9 cellular contexts compared by ENCODE assay signal in the genomic region with DNA sequence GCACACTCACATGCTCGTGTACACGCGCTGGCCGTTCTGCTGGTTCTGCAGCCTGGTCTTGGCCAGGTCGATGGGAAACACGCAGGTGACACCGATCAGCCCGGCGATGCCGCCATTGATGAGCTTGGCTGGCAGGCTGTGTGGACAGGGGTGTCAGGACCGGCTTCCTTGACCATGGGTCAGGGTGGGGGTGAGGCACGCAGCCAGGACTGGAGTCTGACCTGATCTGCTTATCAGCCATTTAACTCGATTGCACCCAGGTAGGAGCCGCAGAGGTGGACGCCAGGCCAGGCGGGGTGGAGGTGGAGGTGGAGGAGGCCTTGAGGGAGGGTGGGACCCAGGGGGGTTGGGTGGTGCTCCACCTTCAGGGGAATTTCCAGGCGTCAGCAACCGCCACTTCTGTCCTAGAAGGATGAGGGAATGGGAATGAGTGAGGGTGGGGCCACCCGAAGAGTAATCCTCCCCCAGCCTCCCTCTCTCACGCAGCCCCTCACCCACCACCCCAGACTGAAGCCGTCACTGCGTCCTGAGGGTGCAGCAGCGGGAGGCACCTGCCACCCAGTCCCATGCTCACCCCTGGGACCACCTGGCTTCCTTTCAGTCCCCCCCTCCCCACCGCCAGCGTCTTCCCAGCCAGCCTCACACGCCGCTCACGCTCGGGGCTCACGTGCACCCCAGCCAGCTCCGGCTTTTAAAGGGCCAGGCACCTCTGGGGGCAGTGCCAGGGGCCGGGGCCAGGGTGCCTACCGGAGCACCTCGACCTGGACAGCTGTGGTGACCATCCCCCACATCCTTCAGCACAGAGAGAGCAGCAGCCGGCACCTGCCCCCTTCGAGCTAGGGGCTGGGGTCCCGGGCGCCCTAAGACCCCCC. TPM values are rescaled to one million over a fixed set of nuclear protein-coding genes. Genes with fewer than 3 reads are reported as not detected.
DNase-seq lines count a peak whose midpoint lies in the region; ATAC-seq and TF ChIP-seq lines count a peak whose summit lies in the region.
"Had no signal": no experiment of that assay in that cellular context is flagged by ENCODE, and none has a peak within 500 bp of the region (broad histone marks: within the 10 kb centered on the region; RNA-seq: fewer than 3 reads in every experiment).

No MANE protein-coding gene starts in this region.

- POLR2A ChIA-PET in T-cell (lab: Charles Lee) (interaction anchor here in 1 of 2 donors (0.6 to 0.8 kb wide), 2 partner anchors 11 to 15 kb away, joined by 3 to 8 read pairs; a partner anchor contains a TSS), HEK293T (lab: Yijun Ruan, JAX) (interaction anchor here (1.8 to 2.4 kb wide), 3 partner anchors 10 to 16 kb away, joined by 8 to 12 read pairs (median 10); a partner anchor contains a TSS)

- H3K4me1 ChIP-seq in thoracic aorta (ENCODE audit: control insufficient read depth in 1 of 2, low read depth in 2 of 2): peaks cover 10 to 27% of the 10 kb centered on the region in 2 donors

- no peak for TF ChIP-seq CTCF in foreskin fibroblast (IDR thresholded peaks at IDR 0.05; ENCODE audit: low read depth, low read length)
- TF ChIP-seq CTCF in thoracic aorta (IDR thresholded peaks at IDR 0.05): no peak

- ATAC-seq in T-cell (replicated peaks in 1 of 4) (no peak), thoracic aorta (ENCODE audit: insufficient number of reproducible peaks, low FRiP score, low read depth) (no peak), GM18907 (IDR thresholded peaks at IDR 0.05; ENCODE audit: unreplicated experiment) (no peak)

- no peaks in the 10 kb centered on the region for H3K36me3 ChIP-seq in thoracic aorta

- peaks cover 7% of the 10 kb centered on the region for H3K4me1 Mint-ChIP-seq in activated CD4-positive, alpha-beta T cell treated with anti-CD3 and anti-CD28 coated beads, Interleukin-2, amount 10 ng/mL, durations not matched to agents 24 days and 14 days
- peaks cover 10 to 19% (median 16%) of the 10 kb centered on the region in 3 donors for H3K4me1 Mint-ChIP-seq in T-cell

- H3K27me3 ChIP-seq in thoracic aorta (replicated peaks; ENCODE audit: insufficient read depth): no peaks in the 10 kb centered on the region

- intact Hi-C loops in activated CD4-positive, alpha-beta T cell treated with anti-CD3 and anti-CD28 coated beads, Interleukin-2, amount 10 ng/mL, durations not matched to agents 24 days and 14 days (cut with micrococcal nuclease): loop anchor here (5.0 kb wide), 3 partner anchors 98 to 288 kb away; a partner anchor contains a TSS

- no peak overlapping the region for H3K27ac Mint-ChIP-seq in activated CD4-positive, alpha-beta T cell treated with anti-CD3 and anti-CD28 coated beads, Interleukin-2, amount 10 ng/mL, durations not matched to agents 24 days and 14 days
- no peak overlapping the region for H3K27ac Mint-ChIP-seq in T-cell

- no peaks in the 10 kb centered on the region for H3K9me3 Mint-ChIP-seq in activated CD4-positive, alpha-beta T cell treated with anti-CD3 and anti-CD28 coated beads, Interleukin-2, amount 10 ng/mL, durations not matched to agents 24 days and 14 days
- no peaks in the 10 kb centered on the region for H3K9me3 Mint-ChIP-seq in T-cell

- CTCF ChIA-PET in T-cell (lab: Charles Lee): no interaction called here
- CTCF ChIA-PET in HEK293T (lab: Yijun Ruan, JAX): interaction anchor here (0.7 kb wide), 1 partner anchor 12 kb away, joined by 4 read pairs; no protein-coding TSS in a partner anchor

- no peak overlapping the region for H3K27ac ChIP-seq in thoracic aorta

- H3K36me3 Mint-ChIP-seq in activated CD4-positive, alpha-beta T cell treated with anti-CD3 and anti-CD28 coated beads, Interleukin-2, amount 10 ng/mL, durations not matched to agents 24 days and 14 days (ENCODE audit: low read depth): peaks cover 15% of the 10 kb centered on the region
- peaks cover 3% of the 10 kb centered on the region for H3K36me3 Mint-ChIP-seq in T-cell

- H3K27me3 Mint-ChIP-seq in activated CD4-positive, alpha-beta T cell treated with anti-CD3 and anti-CD28 coated beads, Interleukin-2, amount 10 ng/mL, durations not matched to agents 24 days and 14 days: no peaks in the 10 kb centered on the region
- H3K27me3 Mint-ChIP-seq in T-cell: no peaks in the 10 kb centered on the region

- H3K4me3 ChIP-seq in foreskin fibroblast (ENCODE audit: low read depth in 1 of 2, low read length in 2 of 2) (peak overlapping the region; percentile 72 to 79), thoracic aorta (peak overlapping the region; percentile 86)

- no peaks in the 10 kb centered on the region for H3K9me3 ChIP-seq in thoracic aorta
- H3K9me3 ChIP-seq: Caco-2 had no signal

- peak overlapping the region; percentile 68 for H3K4me3 Mint-ChIP-seq in activated CD4-positive, alpha-beta T cell treated with anti-CD3 and anti-CD28 coated beads, Interleukin-2, amount 10 ng/mL, durations not matched to agents 24 days and 14 days
- peak overlapping the region; percentile 79 to 89 (median 88) for H3K4me3 Mint-ChIP-seq in T-cell

- DNase-seq in activated CD4-positive, alpha-beta T cell treated with anti-CD3 and anti-CD28 coated beads, Interleukin-2, amount 10 ng/mL, durations not matched to agents 24 days and 14 days: no peak
- no peak for DNase-seq in activated CD4-positive, alpha-beta T cell treated with anti-CD3 and anti-CD28 coated beads, Interleukin-2, amount 50 U/mL, for 4 hours
- DNase-seq in T-cell (no peak), foreskin fibroblast (peak in 1 of 2 donors; percentile 60), thoracic aorta (ENCODE audit: low spot score) (no peak), mesenteric fat pad (ENCODE audit: low spot score) (no peak), HEK293T (ENCODE audit: extremely low spot score) (no peak)
- DNase-seq: Caco-2 had no signal

TF ChIP-seq in HEK293T, 16 proteins besides CTCF, POLR2A, EP300 and RAD21:
- TF ChIP-seq ARNT (IDR thresholded peaks at IDR 0.05): no peak
- TF ChIP-seq NFRKB (IDR thresholded peaks at IDR 0.05): no peak
- no peak for TF ChIP-seq FOXM1 (IDR thresholded peaks at IDR 0.05; ENCODE audit: borderline replicate concordance)
- no peak for TF ChIP-seq TARDBP (IDR thresholded peaks at IDR 0.05)
- no peak for TF ChIP-seq BHLHE40 (IDR thresholded peaks at IDR 0.05; ENCODE audit: borderline replicate concordance)

RNA-seq across cellular contexts. Expression of a gene that starts 3.1 kb away (rescaled TPM):
- total RNA-seq in activated CD4-positive, alpha-beta T cell treated with anti-CD3 and anti-CD28 coated beads, Interleukin-2, amount 10 ng/mL, durations not matched to agents 24 days and 14 days: 84.9 and 90.3 TPM in 2 replicates
- total RNA-seq in T-cell (10 to 100 TPM; 22.4 to 37.4 (median 35.1) TPM), thoracic aorta (10 to 100 TPM; 10.7 to 16.9 TPM), mesenteric fat pad (26.3 TPM)

RNA-seq across cellular contexts. Expression of a gene that starts 5.1 kb away (rescaled TPM):
- total RNA-seq in activated CD4-positive, alpha-beta T cell treated with anti-CD3 and anti-CD28 coated beads, Interleukin-2, amount 10 ng/mL, durations not matched to agents 24 days and 14 days: 3.8 and 4.2 TPM in 2 replicates
- under 1 TPM in 3 of 5 donors, not detected in 2; 0.18 to 0.28 (median 0.20) TPM for total RNA-seq in T-cell
- total RNA-seq in thoracic aorta: not detected
- not detected for total RNA-seq in mesenteric fat pad
- total RNA-seq: Caco-2 had no signal

RNA-seq across cellular contexts. Expression of a gene that starts 10.0 kb away (rescaled TPM):
- 28.9 and 29.6 TPM in 2 replicates for total RNA-seq in activated CD4-positive, alpha-beta T cell treated with anti-CD3 and anti-CD28 coated beads, Interleukin-2, amount 10 ng/mL, durations not matched to agents 24 days and 14 days
- total RNA-seq in T-cell (10 to 100 TPM; 31.1 to 46.6 (median 39.1) TPM), thoracic aorta (10 to 100 TPM; 10.9 to 52.0 TPM), mesenteric fat pad (10.2 TPM)

RNA-seq across cellular contexts. Expression of a gene that starts 14.8 kb away (rescaled TPM):
- 2,367 and 2,377 TPM in 2 replicates for total RNA-seq in activated CD4-positive, alpha-beta T cell treated with anti-CD3 and anti-CD28 coated beads, Interleukin-2, amount 10 ng/mL, durations not matched to agents 24 days and 14 days
- 1,000 to 10,000 TPM; 4,736 to 5,826 (median 5,260) TPM for total RNA-seq in T-cell
- total RNA-seq in thoracic aorta: 100 to 1,000 TPM; 170 to 221 TPM
- total RNA-seq in mesenteric fat pad: 2,673 TPM

RNA-seq across cellular contexts. Expression of a gene that starts 17.7 kb away (rescaled TPM):
- total RNA-seq in activated CD4-positive, alpha-beta T cell treated with anti-CD3 and anti-CD28 coated beads, Interleukin-2, amount 10 ng/mL, durations not matched to agents 24 days and 14 days: 81.7 and 82.2 TPM in 2 replicates
- total RNA-seq in T-cell: 10 to 100 TPM; 40.8 to 73.5 (median 70.2) TPM
- total RNA-seq in thoracic aorta: 10 to 100 TPM; 32.5 to 48.7 TPM
- total RNA-seq in mesenteric fat pad: 54.1 TPM
